In the genomic region with DNA sequence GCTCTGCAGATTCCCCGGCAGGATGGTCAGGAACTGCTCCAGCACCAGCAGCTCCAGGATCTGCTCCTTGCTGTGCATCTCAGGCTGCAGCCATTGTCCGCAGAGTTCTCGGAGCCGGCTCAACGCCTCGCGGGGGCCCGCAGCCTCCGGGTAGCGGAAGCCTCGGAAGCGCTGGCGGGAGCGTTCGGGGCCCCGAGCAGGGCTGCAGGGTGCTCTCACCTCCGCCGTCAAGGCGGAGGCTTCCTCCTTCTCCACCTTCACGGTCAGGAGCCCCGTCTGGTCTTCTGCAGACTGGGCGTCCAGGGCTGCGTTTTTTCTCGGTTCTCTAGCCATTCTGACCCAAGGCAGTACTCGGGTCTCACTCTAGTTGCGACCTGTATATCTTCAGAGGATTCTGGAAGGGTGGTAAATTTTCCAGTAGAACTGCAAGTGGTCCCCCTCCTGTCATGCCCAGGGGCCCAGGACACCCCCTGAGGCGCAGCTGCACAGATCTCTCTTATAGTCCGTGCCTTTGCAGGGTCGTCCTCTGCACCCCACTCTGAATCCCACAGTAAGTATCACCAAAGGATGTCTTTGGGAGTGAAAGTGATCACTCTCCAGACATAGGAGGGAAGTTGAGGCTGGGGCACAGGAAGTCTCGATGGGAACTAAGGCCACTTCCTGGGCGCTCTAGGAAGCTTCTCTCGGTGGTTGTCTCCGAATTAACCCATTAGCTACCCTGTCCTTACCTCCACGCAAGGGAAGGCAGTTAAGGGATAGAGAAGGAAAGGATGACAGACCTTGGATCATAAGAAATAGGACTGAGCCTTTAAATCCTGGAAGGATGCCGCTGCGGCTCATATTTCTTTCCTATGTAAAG, we compare ENCODE assay signal across 1 cellular context.
A peak's percentile ranks its signal among the peaks of the same experiment; 100 is the strongest.
TF ChIP-seq lines count a peak whose summit lies in the region.

TSS of gene ZKSCAN4 (minus strand) at position 622 of the 859 bp plus-strand sequence. CDS start at position 333, 289 bp downstream.

TF ChIP-seq in HepG2, 621 proteins besides CTCF, POLR2A, EP300 and RAD21 (continued from another document and continues in another):
- TF ChIP-seq ZNF646 (CRISPR knock-in tag; IDR thresholded peaks at IDR 0.05) (no peak), ZNF652 (CRISPR knock-in tag; IDR thresholded peaks at IDR 0.05; ENCODE audit: borderline replicate concordance, low read depth) (peak; percentile 100), IRF9 (CRISPR knock-in tag; IDR thresholded peaks at IDR 0.05; ENCODE audit: borderline replicate concordance) (peak; percentile 28; the same call in 1 of the 2 replicates), ZNF34 (CRISPR knock-in tag; IDR thresholded peaks at IDR 0.05; ENCODE audit: borderline replicate concordance) (no peak; the same call in 1 of the 2 replicates), NFE2L1 (CRISPR knock-in tag; IDR thresholded peaks at IDR 0.05; ENCODE audit: borderline replicate concordance) (no peak), PAF1 (CRISPR knock-in tag; IDR thresholded peaks at IDR 0.05) (no peak), GLI4 (CRISPR knock-in tag; IDR thresholded peaks at IDR 0.05; ENCODE audit: borderline replicate concordance) (no peak), ZNF570 (CRISPR knock-in tag; IDR thresholded peaks at IDR 0.05; ENCODE audit: borderline replicate concordance) (no peak), JUN (CRISPR knock-in tag; IDR thresholded peaks at IDR 0.05) (no peak), ARID2 (CRISPR knock-in tag; IDR thresholded peaks at IDR 0.05; ENCODE audit: borderline replicate concordance) (peak; percentile 24; the same call in 1 of the 2 replicates), BHLHE40 (IDR thresholded peaks at IDR 0.05; ENCODE audit: low read length) (peak; percentile 33; the same call in 1 of the 2 replicates), ERF (CRISPR knock-in tag; IDR thresholded peaks at IDR 0.05) (peak; percentile 69; the same call in 1 of the 2 replicates), CBX1 (IDR thresholded peaks at IDR 0.05; ENCODE audit: low read depth) (no peak), PTBP1 (IDR thresholded peaks at IDR 0.05; ENCODE audit: low read depth, low read length, poor library complexity, severe bottlenecking) (no peak), HMG20B (CRISPR knock-in tag; conservative IDR thresholded peaks at IDR 0.05) (peak; percentile 70; the same call in 1 of the 2 replicates), TOPORS (CRISPR knock-in tag; IDR thresholded peaks at IDR 0.05) (no peak), KAT2B (IDR thresholded peaks at IDR 0.05; ENCODE audit: borderline replicate concordance, low read depth, low read length) (no peak), ZBTB33 (CRISPR knock-in tag; IDR thresholded peaks at IDR 0.05) (no peak), MYNN (CRISPR knock-in tag; IDR thresholded peaks at IDR 0.05; ENCODE audit: low read depth) (no peak), SUZ12 (IDR thresholded peaks at IDR 0.05; ENCODE audit: low read depth, low read length) (no peak), ARNTL (CRISPR knock-in tag; IDR thresholded peaks at IDR 0.05) (no peak), RAD51 (IDR thresholded peaks at IDR 0.05; ENCODE audit: borderline replicate concordance) (no peak)
- TF ChIP-seq, protein P1, sequence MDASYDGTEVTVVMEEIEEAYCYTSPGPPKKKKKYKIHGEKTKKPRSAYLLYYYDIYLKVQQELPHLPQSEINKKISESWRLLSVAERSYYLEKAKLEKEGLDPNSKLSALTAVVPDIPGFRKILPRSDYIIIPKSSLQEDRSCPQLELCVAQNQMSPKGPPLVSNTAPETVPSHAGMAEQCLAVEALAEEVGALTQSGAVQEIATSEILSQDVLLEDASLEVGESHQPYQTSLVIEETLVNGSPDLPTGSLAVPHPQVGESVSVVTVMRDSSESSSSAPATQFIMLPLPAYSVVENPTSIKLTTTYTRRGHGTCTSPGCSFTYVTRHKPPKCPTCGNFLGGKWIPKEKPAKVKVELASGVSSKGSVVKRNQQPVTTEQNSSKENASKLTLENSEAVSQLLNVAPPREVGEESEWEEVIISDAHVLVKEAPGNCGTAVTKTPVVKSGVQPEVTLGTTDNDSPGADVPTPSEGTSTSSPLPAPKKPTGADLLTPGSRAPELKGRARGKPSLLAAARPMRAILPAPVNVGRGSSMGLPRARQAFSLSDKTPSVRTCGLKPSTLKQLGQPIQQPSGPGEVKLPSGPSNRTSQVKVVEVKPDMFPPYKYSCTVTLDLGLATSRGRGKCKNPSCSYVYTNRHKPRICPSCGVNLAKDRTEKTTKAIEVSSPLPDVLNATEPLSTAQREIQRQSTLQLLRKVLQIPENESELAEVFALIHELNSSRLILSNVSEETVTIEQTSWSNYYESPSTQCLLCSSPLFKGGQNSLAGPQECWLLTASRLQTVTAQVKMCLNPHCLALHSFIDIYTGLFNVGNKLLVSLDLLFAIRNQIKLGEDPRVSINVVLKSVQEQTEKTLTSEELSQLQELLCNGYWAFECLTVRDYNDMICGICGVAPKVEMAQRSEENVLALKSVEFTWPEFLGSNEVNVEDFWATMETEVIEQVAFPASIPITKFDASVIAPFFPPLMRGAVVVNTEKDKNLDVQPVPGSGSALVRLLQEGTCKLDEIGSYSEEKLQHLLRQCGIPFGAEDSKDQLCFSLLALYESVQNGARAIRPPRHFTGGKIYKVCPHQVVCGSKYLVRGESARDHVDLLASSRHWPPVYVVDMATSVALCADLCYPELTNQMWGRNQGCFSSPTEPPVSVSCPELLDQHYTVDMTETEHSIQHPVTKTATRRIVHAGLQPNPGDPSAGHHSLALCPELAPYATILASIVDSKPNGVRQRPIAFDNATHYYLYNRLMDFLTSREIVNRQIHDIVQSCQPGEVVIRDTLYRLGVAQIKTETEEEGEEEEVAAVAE (CRISPR knock-in tag; IDR thresholded peaks at IDR 0.05; ENCODE audit: borderline replicate concordance): no peak
- TF ChIP-seq, protein P2, sequence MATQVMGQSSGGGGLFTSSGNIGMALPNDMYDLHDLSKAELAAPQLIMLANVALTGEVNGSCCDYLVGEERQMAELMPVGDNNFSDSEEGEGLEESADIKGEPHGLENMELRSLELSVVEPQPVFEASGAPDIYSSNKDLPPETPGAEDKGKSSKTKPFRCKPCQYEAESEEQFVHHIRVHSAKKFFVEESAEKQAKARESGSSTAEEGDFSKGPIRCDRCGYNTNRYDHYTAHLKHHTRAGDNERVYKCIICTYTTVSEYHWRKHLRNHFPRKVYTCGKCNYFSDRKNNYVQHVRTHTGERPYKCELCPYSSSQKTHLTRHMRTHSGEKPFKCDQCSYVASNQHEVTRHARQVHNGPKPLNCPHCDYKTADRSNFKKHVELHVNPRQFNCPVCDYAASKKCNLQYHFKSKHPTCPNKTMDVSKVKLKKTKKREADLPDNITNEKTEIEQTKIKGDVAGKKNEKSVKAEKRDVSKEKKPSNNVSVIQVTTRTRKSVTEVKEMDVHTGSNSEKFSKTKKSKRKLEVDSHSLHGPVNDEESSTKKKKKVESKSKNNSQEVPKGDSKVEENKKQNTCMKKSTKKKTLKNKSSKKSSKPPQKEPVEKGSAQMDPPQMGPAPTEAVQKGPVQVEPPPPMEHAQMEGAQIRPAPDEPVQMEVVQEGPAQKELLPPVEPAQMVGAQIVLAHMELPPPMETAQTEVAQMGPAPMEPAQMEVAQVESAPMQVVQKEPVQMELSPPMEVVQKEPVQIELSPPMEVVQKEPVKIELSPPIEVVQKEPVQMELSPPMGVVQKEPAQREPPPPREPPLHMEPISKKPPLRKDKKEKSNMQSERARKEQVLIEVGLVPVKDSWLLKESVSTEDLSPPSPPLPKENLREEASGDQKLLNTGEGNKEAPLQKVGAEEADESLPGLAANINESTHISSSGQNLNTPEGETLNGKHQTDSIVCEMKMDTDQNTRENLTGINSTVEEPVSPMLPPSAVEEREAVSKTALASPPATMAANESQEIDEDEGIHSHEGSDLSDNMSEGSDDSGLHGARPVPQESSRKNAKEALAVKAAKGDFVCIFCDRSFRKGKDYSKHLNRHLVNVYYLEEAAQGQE (IDR thresholded peaks at IDR 0.05; ENCODE audit: borderline replicate concordance in 1 of 2, low read depth in 1 of 2, low read length in 2 of 2): peak in 1 of 2 experiments; percentile 63; a peak in 1 of 4 replicates
- TF ChIP-seq, protein P3, sequence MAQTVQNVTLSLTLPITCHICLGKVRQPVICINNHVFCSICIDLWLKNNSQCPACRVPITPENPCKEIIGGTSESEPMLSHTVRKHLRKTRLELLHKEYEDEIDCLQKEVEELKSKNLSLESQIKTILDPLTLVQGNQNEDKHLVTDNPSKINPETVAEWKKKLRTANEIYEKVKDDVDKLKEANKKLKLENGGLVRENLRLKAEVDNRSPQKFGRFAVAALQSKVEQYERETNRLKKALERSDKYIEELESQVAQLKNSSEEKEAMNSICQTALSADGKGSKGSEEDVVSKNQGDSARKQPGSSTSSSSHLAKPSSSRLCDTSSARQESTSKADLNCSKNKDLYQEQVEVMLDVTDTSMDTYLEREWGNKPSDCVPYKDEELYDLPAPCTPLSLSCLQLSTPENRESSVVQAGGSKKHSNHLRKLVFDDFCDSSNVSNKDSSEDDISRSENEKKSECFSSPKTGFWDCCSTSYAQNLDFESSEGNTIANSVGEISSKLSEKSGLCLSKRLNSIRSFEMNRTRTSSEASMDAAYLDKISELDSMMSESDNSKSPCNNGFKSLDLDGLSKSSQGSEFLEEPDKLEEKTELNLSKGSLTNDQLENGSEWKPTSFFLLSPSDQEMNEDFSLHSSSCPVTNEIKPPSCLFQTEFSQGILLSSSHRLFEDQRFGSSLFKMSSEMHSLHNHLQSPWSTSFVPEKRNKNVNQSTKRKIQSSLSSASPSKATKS (CRISPR knock-in tag; IDR thresholded peaks at IDR 0.05): no peak
